Comparison of ENCODE assay signal across 16 cellular contexts in genomic region chr1:225388372-225388771, GRCh38.
"Had no signal": no experiment of that assay in that cellular context is flagged by ENCODE, and none has a peak within 500 bp of the region (broad histone marks: within the 10 kb centered on the region; RNA-seq: fewer than 3 reads in every experiment).

No MANE protein-coding gene starts in this region.

- H2AFZ ChIP-seq: parathyroid adenoma had no signal

- H3K4me3 ChIP-seq: adrenal gland, lower lobe of right lung had no signal

- H3K27me3 ChIP-seq: adrenal gland, brain microvascular endothelial cell had no signal

- DNase-seq: activated CD4-positive, alpha-beta memory T cell treated with anti-CD3 and anti-CD28 coated beads, Interleukin-2, amount 10 ng/mL, durations not matched to agents 7 days and 5 days; activated CD4-positive, CD25-positive, alpha-beta regulatory T cell treated with anti-CD3 and anti-CD28 coated beads, Interleukin-2, amount 50 U/mL, for 72 hours; activated CD8-positive, alpha-beta memory T cell treated with anti-CD3 and anti-CD28 coated beads, Interleukin-2, amount 50 U/mL, for 4 hours; activated naive CD4-positive, alpha-beta T cell treated with anti-CD3 and anti-CD28 coated beads, Interleukin-2, amount 10 ng/mL, durations not matched to agents 7 days and 5 days; adrenal gland; brain microvascular endothelial cell; cerebellar nuclear complex; dermis blood vessel endothelial cell; glutamatergic neuron; immature natural killer cell; left cardiac atrium; lower lobe of right lung; naive B cell; retina; small intestine had no signal

- H3K9me3 ChIP-seq: adrenal gland, lower lobe of right lung had no signal

- ATAC-seq: left cardiac atrium, lower lobe of right lung had no signal

- H3K79me2 ChIP-seq: parathyroid adenoma had no signal

- H3K4me1 ChIP-seq: adrenal gland, lower lobe of right lung, parathyroid adenoma had no signal

- H3K27ac ChIP-seq: adrenal gland, brain microvascular endothelial cell, lower lobe of right lung, parathyroid adenoma had no signal

- H3K36me3 ChIP-seq: adrenal gland, brain microvascular endothelial cell, lower lobe of right lung had no signal
